ENCODE assay signal across 10 cellular contexts in genomic region chr14:91897121-91897701, GRCh38. TPM values are rescaled to one million over a fixed set of nuclear protein-coding genes. Genes with fewer than 3 reads are reported as not detected.
DNase-seq lines count a peak whose midpoint lies in the region; ATAC-seq and TF ChIP-seq lines count a peak whose summit lies in the region.
"Had no signal": no experiment of that assay in that cellular context is flagged by ENCODE, and none has a peak within 500 bp of the region (broad histone marks: within the 10 kb centered on the region; RNA-seq: fewer than 3 reads in every experiment).

No MANE protein-coding gene starts in this region.

- DNase-seq in IMR-90 (peak; percentile 68), suprapubic skin (ENCODE audit: low spot score in 2 of 2) (no peak), GM20000 (ENCODE audit: low spot score) (no peak)
- no peak for DNase-seq in activated T-cell treated with anti-CD3 and anti-CD28 coated beads, Interleukin-2, amount 50 U/mL, for 1 hour
- no peak for DNase-seq in activated naive CD4-positive, alpha-beta T cell treated with anti-CD3 and anti-CD28 coated beads for 36 hours
- DNase-seq: NCI-H1092 treated with DMSO at 0.1 percent for 48 hours had no signal

- no peak for TF ChIP-seq POLR2A in IMR-90 (IDR thresholded peaks at IDR 0.05; ENCODE audit: low read depth, low read length)
- no peak for TF ChIP-seq POLR2A in suprapubic skin (IDR thresholded peaks at IDR 0.05)

- dilution Hi-C loops in IMR-90 (cut with HindIII; ENCODE audit: low sequenced_read_pairs, unreplicated experiment): no loop called here

- H3K9me1 ChIP-seq in IMR-90 (ENCODE audit: insufficient read depth, low read length): peaks cover 32% of the 10 kb centered on the region

- H3K27me3 ChIP-seq in IMR-90 (ENCODE audit: control insufficient read depth, insufficient read depth, low read length): no peaks in the 10 kb centered on the region
- no peaks in the 10 kb centered on the region for H3K27me3 ChIP-seq in liver (ENCODE audit: control insufficient read depth in 4 of 4, insufficient read depth in 4 of 4, low read length in 3 of 4)
- no peaks in the 10 kb centered on the region for H3K27me3 ChIP-seq in suprapubic skin

- H3K23ac ChIP-seq in IMR-90 (ENCODE audit: low read depth, low read length): no peak overlapping the region

- no peak overlapping the region for H4K91ac ChIP-seq in IMR-90 (ENCODE audit: insufficient read depth, low read depth, low read length)

- no peak overlapping the region for H3K4me2 ChIP-seq in IMR-90 (ENCODE audit: low read depth, low read length)

- H3K79me1 ChIP-seq in IMR-90 (ENCODE audit: low read depth in 1 of 2, low read length in 2 of 2): peaks cover 7 to 38% of the 10 kb centered on the region in 2 experiments; a peak in 3 of 4 replicates

- H3K27ac ChIP-seq in IMR-90 (ENCODE audit: insufficient read depth, low read length) (no peak overlapping the region), cingulate gyrus (ENCODE audit: low read depth, low read length) (peak overlapping the region; percentile 23), liver (ENCODE audit: low read depth in 1 of 2, low read length in 2 of 2) (peak overlapping the region; percentile 4 to 60), suprapubic skin (peak overlapping the region; percentile 62)

- H2BK5ac ChIP-seq in IMR-90 (ENCODE audit: low read depth, low read length, poor library complexity, severe bottlenecking): no peak overlapping the region

- H3K4me3 ChIP-seq in IMR-90 (ENCODE audit: insufficient read depth, low read depth, low read length) (no peak overlapping the region), liver (ENCODE audit: low read depth in 1 of 3, low read length in 3 of 3) (no peak overlapping the region), suprapubic skin (no peak overlapping the region)

- no peak overlapping the region for H4K8ac ChIP-seq in IMR-90 (ENCODE audit: low read depth in 2 of 2, low read length in 2 of 2)

- H3K4me1 ChIP-seq in IMR-90 (ENCODE audit: control insufficient read depth, insufficient read depth, low read length) (peaks cover 6% of the 10 kb centered on the region; the same call in 1 of the 2 replicates), liver (ENCODE audit: control insufficient read depth in 4 of 4, insufficient read depth in 4 of 4, low read length in 3 of 4) (peaks cover 3 to 29% (median 20%) of the 10 kb centered on the region in 4 donors), suprapubic skin (peaks cover 40% of the 10 kb centered on the region)

- no peak overlapping the region for H3K18ac ChIP-seq in IMR-90 (ENCODE audit: low read depth, low read length)

- BruUV-seq in IMR-90 (replicated peaks; lab: Mats Ljungman, UMichigan): no TSS peak

- no peaks in the 10 kb centered on the region for H3K9me3 ChIP-seq in IMR-90 (ENCODE audit: control insufficient read depth, insufficient read depth, low read length)
- no peaks in the 10 kb centered on the region for H3K9me3 ChIP-seq in liver (ENCODE audit: control insufficient read depth in 4 of 4, low read length in 3 of 4)
- H3K9me3 ChIP-seq in suprapubic skin: no peaks in the 10 kb centered on the region

- H3K9ac ChIP-seq in IMR-90 (ENCODE audit: low read depth, low read length) (no peak overlapping the region), liver (ENCODE audit: low read depth in 1 of 2, low read length in 2 of 2) (no peak overlapping the region)

- H3K4ac ChIP-seq in IMR-90 (ENCODE audit: low read depth, low read length): peak overlapping the region; percentile 29; the same call in 1 of the 2 replicates

- no peak overlapping the region for H2AFZ ChIP-seq in IMR-90 (replicated peaks; ENCODE audit: low read length, poor library complexity)

- H3K14ac ChIP-seq in IMR-90 (replicated peaks; ENCODE audit: low read depth, low read length): no peak overlapping the region

- WGBS in IMR-90 (ENCODE audit: extremely low coverage in 2 of 2, insufficient read length in 1 of 2), 2 experiments: no CpG with 5 or more reads among the region's 10 CpGs
- WGBS in liver: 41% methylated on average over 10 of the region's 10 CpGs
- WGBS in suprapubic skin: 39% methylated on average over 10 of the region's 10 CpGs

- TF ChIP-seq RAD21 in IMR-90 (IDR thresholded peaks at IDR 0.05; ENCODE audit: low read length): no peak
- peak; percentile 54 to 59 for TF ChIP-seq RAD21 in liver (IDR thresholded peaks at IDR 0.05)

- H3K36me3 ChIP-seq in IMR-90 (ENCODE audit: control insufficient read depth, insufficient read depth, low read length) (peaks cover 12% of the 10 kb centered on the region; the same call in 1 of the 2 replicates), liver (ENCODE audit: control insufficient read depth in 4 of 4, insufficient read depth in 3 of 4, low read depth in 1 of 4, low read length in 3 of 4) (no peaks in the 10 kb centered on the region), suprapubic skin (no peaks in the 10 kb centered on the region)

- H3K4me3 Mint-ChIP-seq in activated naive CD4-positive, alpha-beta T cell treated with anti-CD3 and anti-CD28 coated beads for 36 hours: no peak overlapping the region
- H3K4me3 Mint-ChIP-seq: activated T-helper 17 cell treated with anti-CD3 and anti-CD28 coated beads, Interleukin-2, amount 50 U/mL, for 72 hours had no signal

- ATAC-seq in IMR-90 (ENCODE audit: low read depth) (peak; percentile 52), HG03095 (IDR thresholded peaks at IDR 0.05; ENCODE audit: unreplicated experiment) (no peak)
- ATAC-seq: activated T-helper 17 cell treated with anti-CD3 and anti-CD28 coated beads, Interleukin-2, amount 50 U/mL, for 72 hours had no signal

- no peaks in the 10 kb centered on the region for H3K36me3 Mint-ChIP-seq in activated naive CD4-positive, alpha-beta T cell treated with anti-CD3 and anti-CD28 coated beads for 36 hours (ENCODE audit: low read depth)

- H3K4me1 Mint-ChIP-seq in activated naive CD4-positive, alpha-beta T cell treated with anti-CD3 and anti-CD28 coated beads for 36 hours (ENCODE audit: low read depth): peaks cover 27% of the 10 kb centered on the region

- H2AK5ac ChIP-seq in IMR-90 (ENCODE audit: low read depth, low read length): no peak overlapping the region

- H3K27ac Mint-ChIP-seq in activated naive CD4-positive, alpha-beta T cell treated with anti-CD3 and anti-CD28 coated beads for 36 hours: no peak overlapping the region
- H3K27ac Mint-ChIP-seq: activated T-helper 17 cell treated with anti-CD3 and anti-CD28 coated beads, Interleukin-2, amount 50 U/mL, for 72 hours had no signal

- H3K56ac ChIP-seq in IMR-90 (ENCODE audit: extremely low read depth, insufficient read depth, low read length): no peak overlapping the region

- POLR2A ChIA-PET in IMR-90 (lab: Charles Lee; ENCODE audit: unreplicated experiment): no interaction called here

- in situ Hi-C loops in IMR-90 (cut with MboI; ENCODE audit: low sequenced_read_pairs): no loop called here

- H2BK20ac ChIP-seq in IMR-90 (ENCODE audit: low read depth, low read length): no peak overlapping the region

- no peak for TF ChIP-seq EP300 in suprapubic skin (IDR thresholded peaks at IDR 0.05)

- peaks cover 48% of the 10 kb centered on the region for H4K20me1 ChIP-seq in IMR-90 (ENCODE audit: insufficient read depth, low read length)

- intact Hi-C loops in IMR-90 (cut with micrococcal nuclease): no loop called here
- intact Hi-C loops in activated naive CD4-positive, alpha-beta T cell treated with anti-CD3 and anti-CD28 coated beads for 36 hours (cut with micrococcal nuclease): no loop called here

- no peak overlapping the region for H4K5ac ChIP-seq in IMR-90 (ENCODE audit: low read depth, low read length)

- no peak for TF ChIP-seq CTCF in IMR-90 (conservative IDR thresholded peaks at IDR 0.05; ENCODE audit: low read depth, low read length)
- no peak for TF ChIP-seq CTCF in liver (IDR thresholded peaks at IDR 0.05; ENCODE audit: low read depth, low read length, missing input control)
- no peak for TF ChIP-seq CTCF in suprapubic skin (IDR thresholded peaks at IDR 0.05)
- no peak for TF ChIP-seq CTCF in GM20000 (IDR thresholded peaks at IDR 0.05; ENCODE audit: extremely low read depth, missing control alignments)

- CTCF ChIA-PET in IMR-90 (lab: Yijun Ruan, JAX): no interaction called here
- CTCF ChIA-PET in activated naive CD4-positive, alpha-beta T cell treated with anti-CD3 and anti-CD28 coated beads for 36 hours (lab: Charles Lee): interaction anchor here (1.8 kb wide), 1 partner anchor 14 kb away, joined by 15 read pairs; no protein-coding TSS in a partner anchor

- no peaks in the 10 kb centered on the region for H3K27me3 Mint-ChIP-seq in activated naive CD4-positive, alpha-beta T cell treated with anti-CD3 and anti-CD28 coated beads for 36 hours (ENCODE audit: low read depth)
- H3K27me3 Mint-ChIP-seq: activated T-helper 17 cell treated with anti-CD3 and anti-CD28 coated beads, Interleukin-2, amount 50 U/mL, for 72 hours had no signal

- peak overlapping the region; percentile 48 for H2AK9ac ChIP-seq in IMR-90 (replicated peaks; ENCODE audit: low read depth, low read length, poor library complexity)

- no peaks in the 10 kb centered on the region for H3K9me3 Mint-ChIP-seq in activated naive CD4-positive, alpha-beta T cell treated with anti-CD3 and anti-CD28 coated beads for 36 hours
- H3K9me3 Mint-ChIP-seq: activated T-helper 17 cell treated with anti-CD3 and anti-CD28 coated beads, Interleukin-2, amount 50 U/mL, for 72 hours had no signal

- no peak overlapping the region for H2BK15ac ChIP-seq in IMR-90 (ENCODE audit: low read depth, low read length)

- H2BK120ac ChIP-seq in IMR-90 (ENCODE audit: low read depth, low read length): no peak overlapping the region

TF ChIP-seq in IMR-90, 13 proteins besides CTCF, POLR2A, EP300 and RAD21 (continues in another document):
- TF ChIP-seq BHLHE40 (IDR thresholded peaks at IDR 0.05; ENCODE audit: low read depth, low read length): 0 out of 2 replicates have a peak, but pooled peaks have one; percentile 14

RNA-seq across cellular contexts. Expression of gene TC2N, which starts 29.9 kb away (rescaled TPM):
- total RNA-seq in IMR-90 (2012; rRNA removed) (under 0.01 and 0.18 TPM in 2 replicates), liver (1 to 10 TPM; 1.9 to 6.4 TPM), suprapubic skin (10 to 100 TPM; 28.0 to 61.7 (median 33.4) TPM)
- polyA plus RNA-seq in IMR-90 (2012; rRNA removed) (0.03 and 0.04 TPM in 2 replicates), liver (1 to 10 TPM in 1 of 2 donors, under 1 TPM in 1; 0.62 to 1.3 TPM)
- not detected in 2 replicates for polyA plus RNA-seq in IMR-90 (2012; cell fraction: cytosol; rRNA removed)
- 0.08 TPM in 1 of 2 replicates, not detected in the other for polyA plus RNA-seq in IMR-90 (2012; cell fraction: nucleus; rRNA removed; ENCODE audit: low replicate concordance)
- total RNA-seq in activated naive CD4-positive, alpha-beta T cell treated with anti-CD3 and anti-CD28 coated beads for 36 hours: 10 to 100 TPM; 61.7 to 66.2 TPM

RNA-seq across cellular contexts. Expression of gene FBLN5, which starts 50.3 kb away (rescaled TPM):
- 9.7 and 10.6 TPM in 2 replicates for total RNA-seq in IMR-90 (2012; rRNA removed)
- 68.1 and 76.4 TPM in 2 replicates for polyA plus RNA-seq in IMR-90 (2012; rRNA removed)
- 70.9 and 119 TPM in 2 replicates for polyA plus RNA-seq in IMR-90 (2012; cell fraction: cytosol; rRNA removed)
- 25.1 and 44.9 TPM in 2 replicates for polyA plus RNA-seq in IMR-90 (2012; cell fraction: nucleus; rRNA removed; ENCODE audit: low replicate concordance)
- 10 to 100 TPM in 1 of 2 donors, 1 to 10 TPM in 1; 3.9 to 18.7 TPM for total RNA-seq in liver
- polyA plus RNA-seq in liver: 10 to 100 TPM; 10.9 to 21.8 TPM
- 10 to 100 TPM; 20.3 to 44.3 (median 37.2) TPM for total RNA-seq in suprapubic skin
- 1 to 10 TPM; 1.2 to 1.6 TPM for total RNA-seq in activated naive CD4-positive, alpha-beta T cell treated with anti-CD3 and anti-CD28 coated beads for 36 hours
